In genomic region chr17:38693700-38694329, GRCh38 we compare ENCODE assay signal across 9 cellular contexts. TPM values are rescaled to one million over a fixed set of nuclear protein-coding genes. Genes with fewer than 3 reads are reported as not detected.
DNase-seq lines count a peak whose midpoint lies in the region; ATAC-seq and TF ChIP-seq lines count a peak whose summit lies in the region.
"Had no signal": no experiment of that assay in that cellular context is flagged by ENCODE, and none has a peak within 500 bp of the region (broad histone marks: within the 10 kb centered on the region; RNA-seq: fewer than 3 reads in every experiment).

No MANE protein-coding gene starts in this region.

- H3K9me3 Mint-ChIP-seq in activated naive CD4-positive, alpha-beta T cell treated with anti-CD3 and anti-CD28 coated beads, Interleukin-2, amount 50 U/mL, for 24 hours: no peaks in the 10 kb centered on the region
- no peaks in the 10 kb centered on the region for H3K9me3 Mint-ChIP-seq in activated naive CD4-positive, alpha-beta T cell treated with anti-CD3 and anti-CD28 coated beads, Interleukin-2, amount 50 U/mL, for 72 hours

- intact Hi-C loops in aorta (cut with DNase I): no loop called here

- H3K27me3 Mint-ChIP-seq in activated naive CD4-positive, alpha-beta T cell treated with anti-CD3 and anti-CD28 coated beads, Interleukin-2, amount 50 U/mL, for 24 hours: no peaks in the 10 kb centered on the region

- H3K27ac ChIP-seq in muscle layer of duodenum (ENCODE audit: low read length): peak overlapping the region; percentile 49
- H3K27ac ChIP-seq in aorta (ENCODE audit: low read depth in 1 of 2, low read length in 2 of 2): no peak overlapping the region

- 38 to 44% methylated on average over 12 of the region's 12 CpGs for whole genome bisulfite sequencing in aorta, 2 donors

- H3K27ac Mint-ChIP-seq in activated naive CD4-positive, alpha-beta T cell treated with anti-CD3 and anti-CD28 coated beads, Interleukin-2, amount 50 U/mL, for 24 hours: peak overlapping the region; percentile 12
- no peak overlapping the region for H3K27ac Mint-ChIP-seq in activated naive CD4-positive, alpha-beta T cell treated with anti-CD3 and anti-CD28 coated beads, Interleukin-2, amount 50 U/mL, for 72 hours

- H3K4me1 ChIP-seq in muscle layer of duodenum (ENCODE audit: control insufficient read depth in 1 of 2, insufficient read depth in 2 of 2, low read length in 2 of 2): peaks cover 7 to 10% of the 10 kb centered on the region in 2 donors
- no peaks in the 10 kb centered on the region for H3K4me1 ChIP-seq in aorta (ENCODE audit: control insufficient read depth in 1 of 2, insufficient read depth in 2 of 2, low read length in 2 of 2)

- TF ChIP-seq CTCF in fibroblast of pulmonary artery (IDR thresholded peaks at IDR 0.05; ENCODE audit: low read length, missing control alignments): no peak

- DNase-seq in activated naive CD4-positive, alpha-beta T cell treated with anti-CD3 and anti-CD28 coated beads, Interleukin-2, amount 50 U/mL, for 72 hours (ENCODE audit: low spot score in 2 of 2): no peak
- peak; percentile 93 for DNase-seq in fibroblast of pulmonary artery (ENCODE audit: low read depth)
- peak; percentile 90 to 92 for DNase-seq in aorta
- no peak for DNase-seq in NCI-H187 (lab: John Stamatoyannopoulos, UW)
- no peak for DNase-seq in NCI-H1930 (lab: John Stamatoyannopoulos, UW)
- DNase-seq: ACHN had no signal

- H3K9me3 ChIP-seq in muscle layer of duodenum (ENCODE audit: control insufficient read depth in 1 of 2, low read length in 2 of 2) (no peaks in the 10 kb centered on the region), aorta (ENCODE audit: control insufficient read depth, low read length) (no peaks in the 10 kb centered on the region)

- no peaks in the 10 kb centered on the region for H3K36me3 ChIP-seq in muscle layer of duodenum (ENCODE audit: control insufficient read depth in 1 of 2, insufficient read depth in 2 of 2, low read length in 2 of 2)
- no peaks in the 10 kb centered on the region for H3K36me3 ChIP-seq in aorta (ENCODE audit: control insufficient read depth in 1 of 2, insufficient read depth in 2 of 2, low read length in 1 of 2)

- peaks cover 25% of the 10 kb centered on the region for H3K4me1 Mint-ChIP-seq in activated naive CD4-positive, alpha-beta T cell treated with anti-CD3 and anti-CD28 coated beads, Interleukin-2, amount 50 U/mL, for 24 hours

- H3K27me3 ChIP-seq in muscle layer of duodenum (ENCODE audit: low read depth, low read length) (no peaks in the 10 kb centered on the region), aorta (ENCODE audit: control insufficient read depth in 1 of 2, insufficient read depth in 2 of 2, low read length in 1 of 2) (no peaks in the 10 kb centered on the region)

- H3K36me3 Mint-ChIP-seq in activated naive CD4-positive, alpha-beta T cell treated with anti-CD3 and anti-CD28 coated beads, Interleukin-2, amount 50 U/mL, for 24 hours: no peaks in the 10 kb centered on the region
- H3K36me3 Mint-ChIP-seq in activated naive CD4-positive, alpha-beta T cell treated with anti-CD3 and anti-CD28 coated beads, Interleukin-2, amount 50 U/mL, for 72 hours: no peaks in the 10 kb centered on the region

- no peak for ATAC-seq in activated naive CD4-positive, alpha-beta T cell treated with anti-CD3 and anti-CD28 coated beads, Interleukin-2, amount 50 U/mL, for 72 hours
- peak; percentile 95 for ATAC-seq in aorta (ENCODE audit: low FRiP score)
- no peak for ATAC-seq in GM21423 (IDR thresholded peaks at IDR 0.05; ENCODE audit: unreplicated experiment)

- H3K4me3 ChIP-seq in fibroblast of pulmonary artery (replicated peaks; ENCODE audit: low read depth, low read length): no peak overlapping the region
- peak overlapping the region in 1 of 2 donors; percentile 0 for H3K4me3 ChIP-seq in muscle layer of duodenum (ENCODE audit: low read depth in 1 of 2, low read length in 2 of 2)
- H3K4me3 ChIP-seq in aorta (ENCODE audit: low read length in 2 of 2): no peak overlapping the region

- no peak overlapping the region for H3K4me3 Mint-ChIP-seq in activated naive CD4-positive, alpha-beta T cell treated with anti-CD3 and anti-CD28 coated beads, Interleukin-2, amount 50 U/mL, for 24 hours

RNA-seq across cellular contexts. Expression of gene MLLT6, which starts 11.3 kb away (rescaled TPM):
- 100 to 1,000 TPM; 204 to 288 TPM for total RNA-seq in activated naive CD4-positive, alpha-beta T cell treated with anti-CD3 and anti-CD28 coated beads, Interleukin-2, amount 50 U/mL, for 72 hours
- 100 to 1,000 TPM; 124 to 195 TPM for total RNA-seq in aorta
- 10 to 100 TPM; 28.7 to 70.1 TPM for polyA plus RNA-seq in aorta

RNA-seq across cellular contexts. Expression of gene EPOP, which starts 19.1 kb away (rescaled TPM):
- total RNA-seq in activated naive CD4-positive, alpha-beta T cell treated with anti-CD3 and anti-CD28 coated beads, Interleukin-2, amount 50 U/mL, for 72 hours: 10 to 100 TPM; 27.5 to 31.3 TPM
- total RNA-seq in aorta: 1 to 10 TPM; 1.3 to 1.5 TPM
- polyA plus RNA-seq in aorta: under 1 TPM in 1 of 2 donors, not detected in 1; 0.64 TPM

RNA-seq across cellular contexts. Expression of gene CISD3, which starts 36.3 kb away (rescaled TPM):
- 10 to 100 TPM; 32.7 to 40.7 TPM for total RNA-seq in activated naive CD4-positive, alpha-beta T cell treated with anti-CD3 and anti-CD28 coated beads, Interleukin-2, amount 50 U/mL, for 72 hours
- total RNA-seq in aorta: 10 to 100 TPM; 18.3 to 18.8 TPM
- polyA plus RNA-seq in aorta: 10 to 100 TPM; 42.4 to 59.0 TPM

RNA-seq across cellular contexts. Expression of gene PCGF2, which starts 54.3 kb away (rescaled TPM):
- total RNA-seq in activated naive CD4-positive, alpha-beta T cell treated with anti-CD3 and anti-CD28 coated beads, Interleukin-2, amount 50 U/mL, for 72 hours: 1 to 10 TPM; 3.1 to 6.9 TPM
- total RNA-seq in aorta: 10 to 100 TPM; 61.4 to 75.5 TPM
- polyA plus RNA-seq in aorta: 10 to 100 TPM; 32.8 to 33.2 TPM

RNA-seq across cellular contexts. Expression of gene PSMB3, which starts 58.7 kb away (rescaled TPM):
- 100 to 1,000 TPM; 339 to 405 TPM for total RNA-seq in activated naive CD4-positive, alpha-beta T cell treated with anti-CD3 and anti-CD28 coated beads, Interleukin-2, amount 50 U/mL, for 72 hours
- 100 to 1,000 TPM in 1 of 2 donors, 10 to 100 TPM in 1; 99.9 to 109 TPM for total RNA-seq in aorta
- polyA plus RNA-seq in aorta: 100 to 1,000 TPM; 164 to 183 TPM

Comparison
In these comparisons a context has a peak if more than half of its experiments do, and no peak if none do; other contexts are left out.
1. DNase-seq: peak in fibroblast of pulmonary artery (single experiment) and aorta (2 of 2); none in activated naive CD4-positive, alpha-beta T cell treated with anti-CD3 and anti-CD28 coated beads, Interleukin-2, amount 50 U/mL, for 72 hours (0 of 2), NCI-H187 (0 of 2) and NCI-H1930 (0 of 2).
2. RNA of gene EPOP, which starts 19.1 kb away (total RNA-seq): 27.5 to 31.3 TPM in activated naive CD4-positive, alpha-beta T cell treated with anti-CD3 and anti-CD28 coated beads, Interleukin-2, amount 50 U/mL, for 72 hours; 1.3 to 1.5 TPM in aorta; every median in the first group is over 10 times any median in the second.